ENCODE assay signal across 18 cellular contexts in the genomic region with DNA sequence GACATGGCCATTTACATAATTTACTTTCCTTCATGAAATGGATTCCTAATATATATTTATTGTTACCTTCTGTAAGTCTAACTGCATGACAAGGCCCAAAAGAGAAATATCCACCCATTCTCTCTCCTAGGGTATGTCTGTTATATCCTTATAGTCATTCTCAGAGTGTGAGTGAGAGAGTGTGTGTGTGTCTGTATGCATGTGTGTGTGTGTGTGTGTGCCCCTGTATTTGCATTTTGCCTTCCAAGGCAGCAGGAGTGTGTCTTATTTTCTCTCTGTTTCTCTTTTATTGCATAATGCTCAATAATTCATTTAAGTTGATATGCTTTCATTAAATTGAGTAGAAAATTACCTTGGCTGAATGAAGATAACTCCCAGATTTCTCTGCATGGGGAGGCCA.
A peak's percentile ranks its signal among the peaks of the same experiment; 100 is the strongest.
DNase-seq lines count a peak whose midpoint lies in the region; ATAC-seq and TF ChIP-seq lines count a peak whose summit lies in the region.
"Had no signal": no experiment of that assay in that cellular context is flagged by ENCODE, and none has a peak within 500 bp of the region (broad histone marks: within the 10 kb centered on the region; RNA-seq: fewer than 3 reads in every experiment).

No MANE protein-coding gene starts in this region.

- TF ChIP-seq RAD21 in SK-N-SH (IDR thresholded peaks at IDR 0.05; ENCODE audit: low read length) (no peak), neural cell (conservative IDR thresholded peaks at IDR 0.05) (no peak)

- H3K36me3 ChIP-seq in SK-N-SH (replicated peaks in 1 of 2; ENCODE audit: control insufficient read depth in 1 of 2, insufficient read depth in 2 of 2, low read length in 1 of 2) = no peaks in the 10 kb centered on the region
- H3K36me3 ChIP-seq in neural cell (ENCODE audit: insufficient read depth, low read length) = no peaks in the 10 kb centered on the region
- no peaks in the 10 kb centered on the region for H3K36me3 ChIP-seq in neuronal stem cell (replicated peaks in 1 of 2; ENCODE audit: control insufficient read depth in 2 of 2, insufficient read depth in 2 of 2, low read length in 2 of 2)
- H3K36me3 ChIP-seq in sigmoid colon = no peaks in the 10 kb centered on the region
- H3K36me3 ChIP-seq: BLaER1 had no signal

- H3K9me3 ChIP-seq in SK-N-SH = no peaks in the 10 kb centered on the region
- H3K9me3 ChIP-seq in neural cell (ENCODE audit: low read length) = no peaks in the 10 kb centered on the region
- H3K9me3 ChIP-seq in neuronal stem cell (replicated peaks in 1 of 2; ENCODE audit: control insufficient read depth in 2 of 2, insufficient read depth in 1 of 2, low read depth in 1 of 2, low read length in 2 of 2) = no peaks in the 10 kb centered on the region
- H3K9me3 ChIP-seq in sigmoid colon = no peaks in the 10 kb centered on the region
- H3K9me3 ChIP-seq: BLaER1, Caco-2 had no signal

- no peak overlapping the region for H2BK15ac ChIP-seq in neuronal stem cell (ENCODE audit: low read length)

- H3K27ac ChIP-seq in SK-N-SH (ENCODE audit: low read depth in 2 of 2, low read length in 1 of 2) = no peak overlapping the region
- H3K27ac ChIP-seq in dorsolateral prefrontal cortex = peak overlapping the region in 41 of 59 donors; percentile 1 to 83 (median 61)
- no peak overlapping the region for H3K27ac ChIP-seq in neural cell (ENCODE audit: low read length)
- H3K27ac ChIP-seq in neuronal stem cell (replicated peaks; ENCODE audit: low read length) = no peak overlapping the region
- H3K27ac ChIP-seq in sigmoid colon = no peak overlapping the region
- H3K27ac ChIP-seq: 22Rv1, BLaER1 had no signal

- no peak overlapping the region for H4K8ac ChIP-seq in neuronal stem cell (ENCODE audit: low read depth, low read length)

- H3K9ac ChIP-seq in SK-N-SH (no peak overlapping the region), neural cell (ENCODE audit: low read length) (no peak overlapping the region), neuronal stem cell (ENCODE audit: low read depth, low read length, poor library complexity) (no peak overlapping the region)
- H3K9ac ChIP-seq: BLaER1 had no signal

- no peaks in the 10 kb centered on the region for H3K9me2 ChIP-seq in SK-N-SH
- H3K9me2 ChIP-seq in neural cell (ENCODE audit: insufficient read depth, low read length) = no peaks in the 10 kb centered on the region

- POLR2A ChIA-PET in SK-N-SH (lab: Yijun Ruan, JAX) = no interaction called here

- peaks cover 3 to 18% of the 10 kb centered on the region in 2 experiments; a peak in 2 of 4 replicates for H3K4me1 ChIP-seq in SK-N-SH (ENCODE audit: control insufficient read depth in 1 of 2, insufficient read depth in 2 of 2, low read depth in 1 of 2, low read length in 1 of 2)
- H3K4me1 ChIP-seq in neuronal stem cell (ENCODE audit: control insufficient read depth in 2 of 2, insufficient read depth in 1 of 2, low read depth in 1 of 2, low read length in 2 of 2) = no peaks in the 10 kb centered on the region
- H3K4me1 ChIP-seq in sigmoid colon = peaks cover 0 to 14% (median 13%) of the 10 kb centered on the region in 4 donors
- H3K4me1 ChIP-seq: BLaER1, Caco-2 had no signal

- no peaks in the 10 kb centered on the region for H3K79me1 ChIP-seq in neuronal stem cell (ENCODE audit: low read depth, low read length)

- TF ChIP-seq EP300 in SK-N-SH (IDR thresholded peaks at IDR 0.05; ENCODE audit: borderline replicate concordance in 1 of 2, low read depth in 1 of 2, low read length in 1 of 2) = no peak
- no peak for TF ChIP-seq EP300 in neural cell (conservative IDR thresholded peaks at IDR 0.05; ENCODE audit: poor library complexity, severe bottlenecking)
- TF ChIP-seq EP300 in sigmoid colon (IDR thresholded peaks at IDR 0.05) = no peak

- no peak overlapping the region for H3K23ac ChIP-seq in neuronal stem cell (ENCODE audit: low read depth, low read length, poor library complexity)

- no peak overlapping the region for H2BK12ac ChIP-seq in neuronal stem cell (ENCODE audit: low read length)

- no peaks in the 10 kb centered on the region for H3K79me2 ChIP-seq in SK-N-SH (ENCODE audit: insufficient read depth)
- H3K79me2 ChIP-seq in neural cell (replicated peaks; ENCODE audit: insufficient read depth, low read length) = no peaks in the 10 kb centered on the region

- TF ChIP-seq POLR2A in sigmoid colon (IDR thresholded peaks at IDR 0.05) = no peak

- intact Hi-C loops in dorsolateral prefrontal cortex (cut with DNase I) (no loop called here), sigmoid colon (cut with DNase I) (no loop called here)

- ATAC-seq in SK-N-SH treated with all-trans-retinoic acid at 6 μM for 48 hours (peak; percentile 33; the same call in 1 of the 3 replicates), GM21825 (IDR thresholded peaks at IDR 0.05; ENCODE audit: unreplicated experiment) (no peak)
- ATAC-seq: HepG2 had no signal

- H3K4me2 ChIP-seq in SK-N-SH (no peak overlapping the region), neural cell (ENCODE audit: low read length) (no peak overlapping the region), neuronal stem cell (ENCODE audit: insufficient read depth, low read length, poor library complexity, severe bottlenecking) (no peak overlapping the region)
- H3K4me2 ChIP-seq: BLaER1 had no signal

- H3K27me3 ChIP-seq in SK-N-SH (ENCODE audit: insufficient read depth) (no peaks in the 10 kb centered on the region), dorsolateral prefrontal cortex (no peaks in the 10 kb centered on the region), neural cell (ENCODE audit: insufficient read depth, low read depth, low read length) (no peaks in the 10 kb centered on the region), neuronal stem cell (ENCODE audit: control insufficient read depth in 3 of 3, insufficient read depth in 3 of 3, low read depth in 1 of 3, low read length in 3 of 3) (no peaks in the 10 kb centered on the region), sigmoid colon (no peaks in the 10 kb centered on the region)
- H3K27me3 ChIP-seq: BLaER1 had no signal

- DNase-seq in SK-N-SH (no peak), dorsolateral prefrontal cortex (no peak), neuronal stem cell (ENCODE audit: low spot score) (no peak), NCI-H69 (lab: John Stamatoyannopoulos, UW) (no peak), sigmoid colon (no peak)
- DNase-seq: AML-193; Caco-2; CD8-positive, alpha-beta memory T cell; DND-41; GDM1; HCEC 1CT; HFFc6 had no signal

- H2AK5ac ChIP-seq in neuronal stem cell (ENCODE audit: low read depth, low read length) = no peak overlapping the region

- no peak overlapping the region for H3K4me3 ChIP-seq in SK-N-SH (ENCODE audit: low read depth in 2 of 2, low read length in 1 of 2)
- H3K4me3 ChIP-seq in dorsolateral prefrontal cortex = peak overlapping the region in 7 of 59 donors; percentile 0 to 48 (median 14)
- H3K4me3 ChIP-seq in neural cell (ENCODE audit: low read length) = peak overlapping the region; percentile 12
- H3K4me3 ChIP-seq in neuronal stem cell (ENCODE audit: low read length in 2 of 2) = no peak overlapping the region
- H3K4me3 ChIP-seq in sigmoid colon = no peak overlapping the region
- H3K4me3 ChIP-seq: BLaER1 had no signal

- no peak overlapping the region for H2BK120ac ChIP-seq in neuronal stem cell (ENCODE audit: low read depth, low read length)

- H2AFZ ChIP-seq in SK-N-SH (ENCODE audit: low read depth) (no peak overlapping the region), neural cell (ENCODE audit: low read depth, low read length) (no peak overlapping the region), neuronal stem cell (ENCODE audit: low read length) (no peak overlapping the region)

- H2BK5ac ChIP-seq in neuronal stem cell (ENCODE audit: low read length) = no peak overlapping the region

- H4K20me1 ChIP-seq in SK-N-SH (ENCODE audit: insufficient read depth) = no peaks in the 10 kb centered on the region
- no peaks in the 10 kb centered on the region for H4K20me1 ChIP-seq in neural cell (ENCODE audit: insufficient read depth)
- H4K20me1 ChIP-seq: BLaER1 had no signal

- H4K91ac ChIP-seq in neuronal stem cell (ENCODE audit: low read depth, low read length, poor library complexity) = no peak overlapping the region

- H3K14ac ChIP-seq in neuronal stem cell (ENCODE audit: low read length) = no peak overlapping the region

- H3F3A ChIP-seq in SK-N-SH (replicated peaks; ENCODE audit: insufficient read depth) = peaks cover 4% of the 10 kb centered on the region
- H3F3A ChIP-seq in neural cell (ENCODE audit: insufficient read depth, low read length, poor library complexity, severe bottlenecking) = peaks cover 5% of the 10 kb centered on the region

- CTCF ChIA-PET in SK-N-SH (lab: Yijun Ruan, JAX) = interaction anchor here (1.0 kb wide), 1 partner anchor 9 kb away, joined by 3 read pairs; no protein-coding TSS in a partner anchor

- TF ChIP-seq CTCF in SK-N-SH (IDR thresholded peaks at IDR 0.05) = no peak
- no peak for TF ChIP-seq CTCF in dorsolateral prefrontal cortex (IDR thresholded peaks at IDR 0.05 in 54 of 56, conservative IDR thresholded peaks at IDR 0.05 in 2 of 56; ENCODE audit: low read depth in 1 of 56, partially characterized antibody in 56 of 56)
- TF ChIP-seq CTCF in neural cell (IDR thresholded peaks at IDR 0.05; ENCODE audit: poor library complexity, severe bottlenecking) = no peak
- no peak for TF ChIP-seq CTCF in sigmoid colon (IDR thresholded peaks at IDR 0.05)

- no peak overlapping the region for H3K4ac ChIP-seq in neuronal stem cell (ENCODE audit: low read length)

- no peak overlapping the region for H3K18ac ChIP-seq in neuronal stem cell (ENCODE audit: low read length)

TF ChIP-seq in SK-N-SH treated with all-trans-retinoic acid at 6 μM for 48 hours, 23 proteins besides CTCF, POLR2A, EP300 and RAD21 (continues in another document):
- TF ChIP-seq ZFP30 (CRISPR knock-in tag; IDR thresholded peaks at IDR 0.05) (no peak), ARNTL (CRISPR knock-in tag; IDR thresholded peaks at IDR 0.05; ENCODE audit: borderline replicate concordance, low read depth) (no peak), TCF4 (CRISPR knock-in tag; IDR thresholded peaks at IDR 0.05; ENCODE audit: borderline replicate concordance) (no peak)

TF ChIP-seq in SK-N-SH, 30 proteins besides CTCF, POLR2A, EP300 and RAD21 (continues in another document):
- TF ChIP-seq JUND (IDR thresholded peaks at IDR 0.05) = no peak
- TF ChIP-seq TEAD4 (IDR thresholded peaks at IDR 0.05; ENCODE audit: borderline replicate concordance, insufficient read depth) = no peak

TF ChIP-seq in neural cell, 6 proteins besides CTCF, POLR2A, EP300 and RAD21 (continues in another document):
- TF ChIP-seq TAF1 (IDR thresholded peaks at IDR 0.05; ENCODE audit: low read depth) (no peak), EZH2 (IDR thresholded peaks at IDR 0.05; ENCODE audit: borderline replicate concordance, insufficient read depth, low read length, poor library complexity, severe bottlenecking) (no peak), SMC3 (conservative IDR thresholded peaks at IDR 0.05; ENCODE audit: poor library complexity) (no peak), POLR2AphosphoS5 (IDR thresholded peaks at IDR 0.05) (no peak)

Comparison
In these comparisons a context has a peak if more than half of its experiments do, and no peak if none do; other contexts are left out.
1. H3K27ac ChIP-seq: peak in dorsolateral prefrontal cortex (41 of 59); none in SK-N-SH (0 of 2), neural cell (single experiment), neuronal stem cell (single experiment) and sigmoid colon (0 of 4).